Comparison of ENCODE assay signal across 15 cellular contexts in genomic region chr3:44845528-44846520, GRCh38. TPM values are rescaled to one million over a fixed set of nuclear protein-coding genes. Genes with fewer than 3 reads are reported as not detected.
DNase-seq lines count a peak whose midpoint lies in the region; ATAC-seq and TF ChIP-seq lines count a peak whose summit lies in the region.
"Had no signal": no experiment of that assay in that cellular context is flagged by ENCODE, and none has a peak within 500 bp of the region (broad histone marks: within the 10 kb centered on the region; RNA-seq: fewer than 3 reads in every experiment).

No MANE protein-coding gene starts in this region.

- peaks cover 8% of the 10 kb centered on the region for H3K4me1 ChIP-seq in body of pancreas
- H3K4me1 ChIP-seq in gastroesophageal sphincter = peaks cover 0 to 18% (median 0%) of the 10 kb centered on the region in 3 donors

- no peak overlapping the region for H3K4me3 Mint-ChIP-seq in nephron
- no peak overlapping the region for H3K4me3 Mint-ChIP-seq in activated T-helper 1 cell treated with anti-CD3 and anti-CD28 coated beads, Interleukin-12 subunit alpha, Interleukin-12 subunit beta, Interleukin-2, Interleukin-4 antibody, amounts not matched to agents 30 ng/mL and 10 ng/mL and 1 ng/mL, durations not matched to agents 14 hours and 24 hours and 36 hours
- H3K4me3 Mint-ChIP-seq: activated naive CD8-positive, alpha-beta T cell treated with anti-CD3 and anti-CD28 coated beads, Interleukin-2, amount 10 ng/mL, durations not matched to agents 7 days and 5 days; neural crest cell had no signal

- TF ChIP-seq POLR2A in body of pancreas (IDR thresholded peaks at IDR 0.05) (no peak), gastroesophageal sphincter (IDR thresholded peaks at IDR 0.05) (no peak)

- H3K9me3 ChIP-seq in body of pancreas = no peaks in the 10 kb centered on the region
- no peaks in the 10 kb centered on the region for H3K9me3 ChIP-seq in gastroesophageal sphincter

- no peaks in the 10 kb centered on the region for H3K27me3 Mint-ChIP-seq in nephron (ENCODE audit: low read depth)
- no peaks in the 10 kb centered on the region for H3K27me3 Mint-ChIP-seq in activated T-helper 1 cell treated with anti-CD3 and anti-CD28 coated beads, Interleukin-12 subunit alpha, Interleukin-12 subunit beta, Interleukin-2, Interleukin-4 antibody, amounts not matched to agents 30 ng/mL and 10 ng/mL and 1 ng/mL, durations not matched to agents 14 hours and 24 hours and 36 hours (ENCODE audit: insufficient read depth)
- H3K27me3 Mint-ChIP-seq: activated naive CD8-positive, alpha-beta T cell treated with anti-CD3 and anti-CD28 coated beads, Interleukin-2, amount 10 ng/mL, durations not matched to agents 7 days and 5 days had no signal

- H3K36me3 ChIP-seq in body of pancreas (replicated peaks in 1 of 2; ENCODE audit: insufficient read depth in 1 of 2, low read depth in 2 of 2) (no peaks in the 10 kb centered on the region), gastroesophageal sphincter (no peaks in the 10 kb centered on the region)

- WGBS in body of pancreas, 2 donors = 48 to 50% methylated on average over 7 of the region's 7 CpGs
- 14 to 37% methylated on average over 5 to 7 of the region's 7 CpGs for WGBS in gastroesophageal sphincter (ENCODE audit: low coverage in 1 of 2), 2 donors

- H3K27me3 ChIP-seq in body of pancreas = no peaks in the 10 kb centered on the region
- H3K27me3 ChIP-seq in gastroesophageal sphincter = no peaks in the 10 kb centered on the region

- intact Hi-C loops in body of pancreas (cut with DNase I) = no loop called here
- intact Hi-C loops in activated T-helper 1 cell treated with anti-CD3 and anti-CD28 coated beads, Interleukin-12 subunit alpha, Interleukin-12 subunit beta, Interleukin-2, Interleukin-4 antibody, amounts not matched to agents 30 ng/mL and 10 ng/mL and 1 ng/mL, durations not matched to agents 14 hours and 24 hours and 36 hours (cut with micrococcal nuclease) = no loop called here

- TF ChIP-seq EP300 in gastroesophageal sphincter (IDR thresholded peaks at IDR 0.05) = no peak

- TF ChIP-seq CTCF in AG10803 (conservative IDR thresholded peaks at IDR 0.05; ENCODE audit: low read length) (no peak), body of pancreas (IDR thresholded peaks at IDR 0.05) (no peak), gastroesophageal sphincter (IDR thresholded peaks at IDR 0.05) (no peak), nephron (IDR thresholded peaks at IDR 0.05; ENCODE audit: unreplicated experiment in 3 of 3) (no peak)

- H3K4me3 ChIP-seq in AG10803 (ENCODE audit: low read length) = no peak overlapping the region
- H3K4me3 ChIP-seq in body of pancreas = no peak overlapping the region
- no peak overlapping the region for H3K4me3 ChIP-seq in gastroesophageal sphincter
- H3K4me3 ChIP-seq: GM12878 had no signal

- peak overlapping the region; percentile 28 to 85 (median 80) for H3K27ac Mint-ChIP-seq in nephron
- no peak overlapping the region for H3K27ac Mint-ChIP-seq in activated T-helper 1 cell treated with anti-CD3 and anti-CD28 coated beads, Interleukin-12 subunit alpha, Interleukin-12 subunit beta, Interleukin-2, Interleukin-4 antibody, amounts not matched to agents 30 ng/mL and 10 ng/mL and 1 ng/mL, durations not matched to agents 14 hours and 24 hours and 36 hours
- H3K27ac Mint-ChIP-seq: activated naive CD8-positive, alpha-beta T cell treated with anti-CD3 and anti-CD28 coated beads, Interleukin-2, amount 10 ng/mL, durations not matched to agents 7 days and 5 days had no signal

- no peaks in the 10 kb centered on the region for H3K4me1 Mint-ChIP-seq in nephron
- no peaks in the 10 kb centered on the region for H3K4me1 Mint-ChIP-seq in activated T-helper 1 cell treated with anti-CD3 and anti-CD28 coated beads, Interleukin-12 subunit alpha, Interleukin-12 subunit beta, Interleukin-2, Interleukin-4 antibody, amounts not matched to agents 30 ng/mL and 10 ng/mL and 1 ng/mL, durations not matched to agents 14 hours and 24 hours and 36 hours (ENCODE audit: low read depth)
- H3K4me1 Mint-ChIP-seq: activated naive CD8-positive, alpha-beta T cell treated with anti-CD3 and anti-CD28 coated beads, Interleukin-2, amount 10 ng/mL, durations not matched to agents 7 days and 5 days; neural crest cell had no signal

- peaks cover 38% of the 10 kb centered on the region for H3K36me3 Mint-ChIP-seq in nephron (ENCODE audit: low read depth)
- peaks cover 40% of the 10 kb centered on the region for H3K36me3 Mint-ChIP-seq in activated T-helper 1 cell treated with anti-CD3 and anti-CD28 coated beads, Interleukin-12 subunit alpha, Interleukin-12 subunit beta, Interleukin-2, Interleukin-4 antibody, amounts not matched to agents 30 ng/mL and 10 ng/mL and 1 ng/mL, durations not matched to agents 14 hours and 24 hours and 36 hours (ENCODE audit: low read depth)

- no peaks in the 10 kb centered on the region for H3K9me3 Mint-ChIP-seq in nephron
- no peaks in the 10 kb centered on the region for H3K9me3 Mint-ChIP-seq in activated T-helper 1 cell treated with anti-CD3 and anti-CD28 coated beads, Interleukin-12 subunit alpha, Interleukin-12 subunit beta, Interleukin-2, Interleukin-4 antibody, amounts not matched to agents 30 ng/mL and 10 ng/mL and 1 ng/mL, durations not matched to agents 14 hours and 24 hours and 36 hours
- H3K9me3 Mint-ChIP-seq: activated naive CD8-positive, alpha-beta T cell treated with anti-CD3 and anti-CD28 coated beads, Interleukin-2, amount 10 ng/mL, durations not matched to agents 7 days and 5 days; neural crest cell had no signal

- H3K27ac ChIP-seq in body of pancreas (peak overlapping the region in 3 of 4 donors; percentile 31 to 75 (median 69)), gastroesophageal sphincter (peak overlapping the region in 3 of 4 donors; percentile 49 to 68 (median 62))

- DNase-seq in AG10803 (ENCODE audit: low read depth) (peak; percentile 35), body of pancreas (peak in 3 of 4 donors; percentile 29 to 58 (median 39)), NCI-H146 treated with DMSO at 0.1 percent for 48 hours (lab: John Stamatoyannopoulos, UW; ENCODE audit: unreplicated experiment) (no peak), middle frontal gyrus (ENCODE audit: extremely low spot score, low spot score) (no peak), LoVo (ENCODE audit: low spot score) (no peak)
- DNase-seq in activated T-helper 1 cell treated with anti-CD3 and anti-CD28 coated beads, Interleukin-12 subunit alpha, Interleukin-12 subunit beta, Interleukin-2, Interleukin-4 antibody, amounts not matched to agents 30 ng/mL and 10 ng/mL and 1 ng/mL, durations not matched to agents 14 hours and 24 hours and 36 hours (ENCODE audit: low spot score) = no peak
- DNase-seq: activated naive CD8-positive, alpha-beta T cell treated with anti-CD3 and anti-CD28 coated beads, Interleukin-2, amount 10 ng/mL, durations not matched to agents 7 days and 5 days; DMS153; NCI-H1092; NCI-H526 treated with DMSO at 0.1 percent for 48 hours had no signal

- ATAC-seq in body of pancreas (peak; percentile 86), gastroesophageal sphincter (no peak)
- ATAC-seq: GM12878 had no signal

RNA-seq across cellular contexts. Expression of gene TMEM42, which starts 15.9 kb away (rescaled TPM):
- total RNA-seq in body of pancreas = 10 to 100 TPM; 14.3 to 18.1 TPM
- total RNA-seq in gastroesophageal sphincter = 10 to 100 TPM in 2 of 4 donors, 1 to 10 TPM in 2; 7.0 to 14.9 (median 9.0) TPM
- total RNA-seq in activated T-helper 1 cell treated with anti-CD3 and anti-CD28 coated beads, Interleukin-12 subunit alpha, Interleukin-12 subunit beta, Interleukin-2, Interleukin-4 antibody, amounts not matched to agents 30 ng/mL and 10 ng/mL and 1 ng/mL, durations not matched to agents 14 hours and 24 hours and 36 hours = 8.6 and 10.0 TPM in 2 replicates

RNA-seq across cellular contexts. Expression of gene TGM4, which starts 28.6 kb away (rescaled TPM):
- total RNA-seq in body of pancreas = not detected
- total RNA-seq in gastroesophageal sphincter = not detected
- not detected in 2 replicates for total RNA-seq in activated T-helper 1 cell treated with anti-CD3 and anti-CD28 coated beads, Interleukin-12 subunit alpha, Interleukin-12 subunit beta, Interleukin-2, Interleukin-4 antibody, amounts not matched to agents 30 ng/mL and 10 ng/mL and 1 ng/mL, durations not matched to agents 14 hours and 24 hours and 36 hours
- total RNA-seq: activated naive CD8-positive, alpha-beta T cell treated with anti-CD3 and anti-CD28 coated beads, Interleukin-2, amount 10 ng/mL, durations not matched to agents 7 days and 5 days; GM12878; H1; neural crest cell had no signal

Comparison
In these comparisons a context has a peak if more than half of its experiments do, and no peak if none do; other contexts are left out.
1. DNase-seq: peak in AG10803 (single experiment) and body of pancreas (3 of 4); none in activated T-helper 1 cell treated with anti-CD3 and anti-CD28 coated beads, Interleukin-12 subunit alpha, Interleukin-12 subunit beta, Interleukin-2, Interleukin-4 antibody, amounts not matched to agents 30 ng/mL and 10 ng/mL and 1 ng/mL, durations not matched to agents 14 hours and 24 hours and 36 hours (single experiment), NCI-H146 treated with DMSO at 0.1 percent for 48 hours (single experiment), middle frontal gyrus (single experiment) and LoVo (single experiment).